ENCODE assay signal across 1 cellular context in the genomic region with DNA sequence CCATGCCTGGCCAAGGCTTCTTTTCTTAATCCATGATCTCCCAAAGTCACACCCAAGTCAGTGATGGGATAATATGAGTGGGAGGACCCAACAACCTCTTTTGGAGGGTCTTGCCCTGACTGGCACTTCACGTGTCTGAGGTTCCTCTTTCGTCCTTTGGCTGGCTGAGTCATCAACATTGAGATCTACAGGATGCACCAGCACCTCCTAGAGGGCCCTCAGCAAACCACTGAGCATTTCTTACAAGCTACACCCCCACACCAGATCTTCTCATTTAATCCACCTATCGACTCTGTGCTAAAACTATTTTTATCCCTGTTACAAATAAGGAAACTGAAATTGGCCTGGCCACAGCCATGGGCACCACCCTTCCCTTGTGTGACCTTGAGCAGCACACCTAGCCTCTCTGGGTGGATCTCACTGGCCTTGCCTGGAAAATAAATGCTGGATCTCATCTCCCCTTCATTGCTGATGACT.
TF ChIP-seq lines count a peak whose summit lies in the region.

No MANE protein-coding gene starts in this region.

TF ChIP-seq in K562, 482 proteins besides CTCF, POLR2A, EP300 and RAD21 (continued from another document):
- TF ChIP-seq ZNF263 (CRISPR knock-in tag; IDR thresholded peaks at IDR 0.05; ENCODE audit: borderline replicate concordance) (no peak), TEAD4 (IDR thresholded peaks at IDR 0.05; ENCODE audit: low read length) (no peak), TEAD4 (CRISPR knock-in tag; IDR thresholded peaks at IDR 0.05; ENCODE audit: borderline replicate concordance) (no peak), NRF1 (conservative IDR thresholded peaks at IDR 0.05 in 1 of 2, IDR thresholded peaks at IDR 0.05 in 1 of 2) (no peak), ZNF76 (CRISPR knock-in tag; IDR thresholded peaks at IDR 0.05; ENCODE audit: borderline replicate concordance) (no peak), JUND (IDR thresholded peaks at IDR 0.05; ENCODE audit: borderline replicate concordance, low read depth, low read length) (peak; percentile 74), JUND (tag; IDR thresholded peaks at IDR 0.05; ENCODE audit: borderline replicate concordance, low read depth, low read length) (peak; percentile 84; the same call in 2 of the 3 replicates), FOSL1 (tag; conservative IDR thresholded peaks at IDR 0.05) (peak; percentile 61), MECOM (CRISPR knock-in tag; IDR thresholded peaks at IDR 0.05) (no peak), NFE2 (IDR thresholded peaks at IDR 0.05; ENCODE audit: low read depth) (peak; percentile 67), MAFK (IDR thresholded peaks at IDR 0.05; ENCODE audit: low read length) (peak; percentile 31; the same call in 1 of the 2 replicates)
- TF ChIP-seq, protein P1, sequence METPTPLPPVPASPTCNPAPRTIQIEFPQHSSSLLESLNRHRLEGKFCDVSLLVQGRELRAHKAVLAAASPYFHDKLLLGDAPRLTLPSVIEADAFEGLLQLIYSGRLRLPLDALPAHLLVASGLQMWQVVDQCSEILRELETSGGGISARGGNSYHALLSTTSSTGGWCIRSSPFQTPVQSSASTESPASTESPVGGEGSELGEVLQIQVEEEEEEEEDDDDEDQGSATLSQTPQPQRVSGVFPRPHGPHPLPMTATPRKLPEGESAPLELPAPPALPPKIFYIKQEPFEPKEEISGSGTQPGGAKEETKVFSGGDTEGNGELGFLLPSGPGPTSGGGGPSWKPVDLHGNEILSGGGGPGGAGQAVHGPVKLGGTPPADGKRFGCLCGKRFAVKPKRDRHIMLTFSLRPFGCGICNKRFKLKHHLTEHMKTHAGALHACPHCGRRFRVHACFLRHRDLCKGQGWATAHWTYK (CRISPR knock-in tag; IDR thresholded peaks at IDR 0.05), result no peak
